8 cellular contexts compared by ENCODE assay signal in genomic region chr17:17001874-17002520, GRCh38. TPM values are rescaled to one million over a fixed set of nuclear protein-coding genes. Genes with fewer than 3 reads are reported as not detected.
A peak's percentile ranks its signal among the peaks of the same experiment; 100 is the strongest.
DNase-seq lines count a peak whose midpoint lies in the region; ATAC-seq, FAIRE-seq and TF ChIP-seq lines count a peak whose summit lies in the region.

No MANE protein-coding gene starts in this region.

- no peak for FAIRE-seq in bronchial epithelial cell (lab: Jason Lieb, UNC)

- H3K36me3 ChIP-seq in bronchial epithelial cell (ENCODE audit: control insufficient read depth, insufficient read depth, low read length), result no peaks in the 10 kb centered on the region

- ATAC-seq in HG02798 (IDR thresholded peaks at IDR 0.05; ENCODE audit: poor library complexity, unreplicated experiment) (peak; percentile 65), GM21737 (IDR thresholded peaks at IDR 0.05; ENCODE audit: unreplicated experiment) (no peak)

- no peak overlapping the region for H3K4me3 ChIP-seq in bronchial epithelial cell (ENCODE audit: low read depth, low read length)

- H3K27me3 ChIP-seq in bronchial epithelial cell (ENCODE audit: control insufficient read depth, insufficient read depth, low read length), result no peaks in the 10 kb centered on the region

- DNase-seq in DMS53 treated with DMSO at 0.1 percent for 48 hours (lab: John Stamatoyannopoulos, UW; ENCODE audit: unreplicated experiment) (peak; percentile 27), NCI-H2227 (lab: John Stamatoyannopoulos, UW; ENCODE audit: unreplicated experiment) (peak; percentile 65), bronchial epithelial cell (ENCODE audit: low read depth) (peak; percentile 37), kidney glomerular epithelial cell (lab: John Stamatoyannopoulos, UW) (peak; percentile 27)
- DNase-seq in activated CD4-positive, CD25-positive, alpha-beta regulatory T cell (lab: John Stamatoyannopoulos, UW), result peak; percentile 55 to 66 (median 58)
- peak; percentile 81 for DNase-seq in stimulated activated CD4-positive, alpha-beta T cell treated with anti-CD3 and anti-CD28 coated beads, Interleukin-4, amount 100 ng/mL, for 1 hour

- peak; percentile 95 for TF ChIP-seq CTCF in bronchial epithelial cell (IDR thresholded peaks at IDR 0.05; ENCODE audit: insufficient read depth, low read length, severe bottlenecking)

RNA-seq across cellular contexts. Expression of gene TNFRSF13B, which starts 30.1 kb away (rescaled TPM):
- total RNA-seq in bronchial epithelial cell, result not detected in 2 replicates

RNA-seq across cellular contexts. Expression of gene MPRIP, which starts 40.3 kb away (rescaled TPM):
- 134 and 183 TPM in 2 replicates for total RNA-seq in bronchial epithelial cell

Comparison
In these comparisons a context has a peak if more than half of its experiments do, and no peak if none do; other contexts are left out.
1. DNase-seq: peak in every context shown above with its lines; median percentile 81 in stimulated activated CD4-positive, alpha-beta T cell treated with anti-CD3 and anti-CD28 coated beads, Interleukin-4, amount 100 ng/mL, for 1 hour; 65 in NCI-H2227; 58 in activated CD4-positive, CD25-positive, alpha-beta regulatory T cell; 37 in bronchial epithelial cell; 27 in DMS53 treated with DMSO at 0.1 percent for 48 hours; 27 in kidney glomerular epithelial cell.